ENCODE assay signal across 19 cellular contexts in the genomic region with DNA sequence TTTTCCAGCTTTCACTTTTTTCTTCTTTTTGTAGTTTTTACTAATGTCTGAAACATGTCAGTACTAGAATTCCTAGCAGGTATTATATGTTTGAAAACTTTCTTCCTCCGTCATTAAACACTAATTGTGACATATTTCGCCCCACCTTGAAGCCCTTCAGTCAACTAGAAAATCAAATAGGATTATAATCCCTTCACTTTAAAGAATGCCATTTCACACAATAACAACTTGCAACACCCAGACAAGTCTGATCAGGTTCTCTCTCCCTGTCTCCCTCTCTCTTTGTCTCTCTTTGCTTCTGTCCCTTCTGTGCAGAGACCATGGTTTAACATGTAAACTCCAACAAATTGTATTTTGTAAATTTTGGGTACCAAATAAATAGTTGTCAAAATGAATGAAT.
"Had no signal": no experiment of that assay in that cellular context is flagged by ENCODE, and none has a peak within 500 bp of the region (broad histone marks: within the 10 kb centered on the region; RNA-seq: fewer than 3 reads in every experiment).

No MANE protein-coding gene starts in this region.

- H3K36me3 ChIP-seq: MG63, SJSA1 had no signal

- H3K27ac ChIP-seq: SJSA1, SK-N-MC had no signal

- H3K9me3 ChIP-seq: MG63, SJSA1 had no signal

- DNase-seq: KBM-7, MG63, NCI-H1092, NCI-H1105 treated with DMSO at 0.1 percent for 48 hours, NCI-H1417 treated with DMSO at 0.1 percent for 48 hours, NCI-H146, NCI-H1694 treated with DMSO at 0.1 percent for 48 hours, NCI-H1930, NCI-H2081, NCI-H2107, NCI-H2227 treated with DMSO at 0.1 percent for 48 hours, NCI-H524, NCI-H69, NCI-H774, Right ventricle myocardium superior, RPMI8226, SIG-M5 had no signal

- H3K4me3 ChIP-seq: MG63, SJSA1, SK-N-MC had no signal

- H3K27me3 ChIP-seq: MG63, SJSA1 had no signal
